In the genomic region with DNA sequence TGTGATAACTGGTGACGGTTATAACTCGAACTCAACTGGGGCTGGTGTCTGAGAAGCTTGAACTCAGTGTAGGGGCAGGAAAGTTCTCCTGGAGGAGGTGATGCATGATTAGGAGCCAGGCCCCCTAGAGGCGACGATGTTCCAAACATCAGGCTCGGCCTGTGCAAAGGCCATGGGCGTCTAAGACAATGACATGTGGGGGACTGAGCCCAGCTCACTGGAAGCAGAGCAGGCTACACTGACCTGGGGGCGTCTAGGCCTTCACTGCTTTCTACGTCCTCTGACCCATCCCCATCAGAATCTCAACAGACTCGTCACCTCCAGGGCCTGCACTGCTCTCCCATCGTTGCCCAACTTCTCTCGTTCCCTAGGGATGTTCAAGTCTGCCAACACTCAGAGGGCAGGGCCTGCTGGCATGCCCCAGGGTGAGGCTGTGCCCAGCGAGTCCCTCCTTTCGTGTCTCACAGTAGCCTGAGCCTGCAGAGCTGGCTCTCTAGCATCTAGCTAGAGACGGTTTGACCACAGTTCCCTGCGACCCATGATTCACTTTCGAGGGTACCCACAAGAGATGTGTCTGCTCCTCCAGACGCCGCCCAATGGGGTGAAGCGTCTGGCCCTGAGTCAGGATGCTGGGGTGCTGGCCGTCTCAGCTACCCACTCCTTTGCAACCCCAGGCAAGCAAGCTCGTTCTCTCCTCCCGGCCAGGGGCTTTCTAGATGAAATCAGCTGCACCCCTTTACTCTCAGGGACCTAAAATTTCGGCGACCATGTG, we compare ENCODE assay signal across 8 cellular contexts. TPM values are rescaled to one million over a fixed set of nuclear protein-coding genes. Genes with fewer than 3 reads are reported as not detected.
DNase-seq lines count a peak whose midpoint lies in the region; FAIRE-seq and TF ChIP-seq lines count a peak whose summit lies in the region.

No MANE protein-coding gene starts in this region.

- H3K9me3 ChIP-seq in parathyroid adenoma (ENCODE audit: control insufficient read depth, low read length), result no peaks in the 10 kb centered on the region

- peak overlapping the region; percentile 77 for H3K4me3 ChIP-seq in HL-60 (replicated peaks; ENCODE audit: insufficient read depth, low read length)
- peak overlapping the region; percentile 89 to 94 for H3K4me3 ChIP-seq in foreskin fibroblast (ENCODE audit: low read depth in 1 of 2, low read length in 2 of 2)
- H3K4me3 ChIP-seq in parathyroid adenoma (ENCODE audit: low read depth, low read length), result peak overlapping the region; percentile 83
- peak overlapping the region; percentile 52 for H3K4me3 ChIP-seq in urinary bladder (ENCODE audit: low read depth, low read length)

- H3K4me2 ChIP-seq in parathyroid adenoma (ENCODE audit: low read length), result peak overlapping the region; percentile 92

- H2AFZ ChIP-seq in parathyroid adenoma, result peak overlapping the region; percentile 87

- H3K27me3 ChIP-seq in HL-60 (ENCODE audit: insufficient read depth, poor library complexity, severe bottlenecking) (no peaks in the 10 kb centered on the region), parathyroid adenoma (ENCODE audit: control insufficient read depth, insufficient read depth, low read length) (no peaks in the 10 kb centered on the region)

- H3K36me3 ChIP-seq in parathyroid adenoma (ENCODE audit: control insufficient read depth, insufficient read depth, low read length) (no peaks in the 10 kb centered on the region), urinary bladder (ENCODE audit: insufficient read depth) (no peaks in the 10 kb centered on the region)

- DNase-seq in NCI-H524 (lab: John Stamatoyannopoulos, UW) (peak; percentile 18 to 65), NCI-H524 treated with DMSO at 0.1 percent for 48 hours (lab: John Stamatoyannopoulos, UW) (no peak), HL-60 (ENCODE audit: low read depth in 1 of 2, low spot score in 1 of 2) (peak; percentile 74 to 84), RCC 7860 (ENCODE audit: low spot score) (peak; percentile 47), foreskin fibroblast (peak; percentile 52 to 81)
- peak; percentile 61 for DNase-seq in activated T-helper 1 cell treated with anti-CD3 and anti-CD28 coated beads, Interleukin-12 subunit alpha, Interleukin-12 subunit beta, Interleukin-2, Interleukin-4 antibody, amounts not matched to agents 30 ng/mL and 10 ng/mL and 1 ng/mL, durations not matched to agents 14 hours and 24 hours and 36 hours (ENCODE audit: low spot score)

- H3K27ac ChIP-seq in HL-60 (replicated peaks) (peak overlapping the region; percentile 100), parathyroid adenoma (peak overlapping the region; percentile 89), urinary bladder (ENCODE audit: low read depth) (no peak overlapping the region)

- intact Hi-C loops in activated T-helper 1 cell treated with anti-CD3 and anti-CD28 coated beads, Interleukin-12 subunit alpha, Interleukin-12 subunit beta, Interleukin-2, Interleukin-4 antibody, amounts not matched to agents 30 ng/mL and 10 ng/mL and 1 ng/mL, durations not matched to agents 14 hours and 24 hours and 36 hours (cut with micrococcal nuclease), result loop anchor here (1.0 to 10.0 kb wide), 7 partner anchors 20 to 1779 kb away; partner anchors contain the start of genes CLPB, FCHSD2, LAMTOR1 and POLD3

- H3K27ac Mint-ChIP-seq in activated T-helper 1 cell treated with anti-CD3 and anti-CD28 coated beads, Interleukin-12 subunit alpha, Interleukin-12 subunit beta, Interleukin-2, Interleukin-4 antibody, amounts not matched to agents 30 ng/mL and 10 ng/mL and 1 ng/mL, durations not matched to agents 14 hours and 24 hours and 36 hours, result peak overlapping the region; percentile 97

- H3K27me3 Mint-ChIP-seq in activated T-helper 1 cell treated with anti-CD3 and anti-CD28 coated beads, Interleukin-12 subunit alpha, Interleukin-12 subunit beta, Interleukin-2, Interleukin-4 antibody, amounts not matched to agents 30 ng/mL and 10 ng/mL and 1 ng/mL, durations not matched to agents 14 hours and 24 hours and 36 hours (ENCODE audit: insufficient read depth), result no peaks in the 10 kb centered on the region

- H3K4me3 Mint-ChIP-seq in activated T-helper 1 cell treated with anti-CD3 and anti-CD28 coated beads, Interleukin-12 subunit alpha, Interleukin-12 subunit beta, Interleukin-2, Interleukin-4 antibody, amounts not matched to agents 30 ng/mL and 10 ng/mL and 1 ng/mL, durations not matched to agents 14 hours and 24 hours and 36 hours, result peak overlapping the region; percentile 95

- H3K4me1 ChIP-seq in parathyroid adenoma (peaks cover 7% of the 10 kb centered on the region), urinary bladder (ENCODE audit: insufficient read depth) (no peaks in the 10 kb centered on the region)

- FAIRE-seq in RCC 7860 (lab: Jason Lieb, UNC), result no peak

- H3K4me1 Mint-ChIP-seq in activated T-helper 1 cell treated with anti-CD3 and anti-CD28 coated beads, Interleukin-12 subunit alpha, Interleukin-12 subunit beta, Interleukin-2, Interleukin-4 antibody, amounts not matched to agents 30 ng/mL and 10 ng/mL and 1 ng/mL, durations not matched to agents 14 hours and 24 hours and 36 hours (ENCODE audit: low read depth), result peaks cover 49% of the 10 kb centered on the region

- peaks cover 48% of the 10 kb centered on the region for H3K36me3 Mint-ChIP-seq in activated T-helper 1 cell treated with anti-CD3 and anti-CD28 coated beads, Interleukin-12 subunit alpha, Interleukin-12 subunit beta, Interleukin-2, Interleukin-4 antibody, amounts not matched to agents 30 ng/mL and 10 ng/mL and 1 ng/mL, durations not matched to agents 14 hours and 24 hours and 36 hours (ENCODE audit: low read depth)

- 14% methylated on average over 24 of the region's 24 CpGs for WGBS in urinary bladder

- H3K9ac ChIP-seq in parathyroid adenoma, result no peak overlapping the region

- TF ChIP-seq CTCF in HL-60 (IDR thresholded peaks at IDR 0.05; ENCODE audit: insufficient read depth, low read length), result peak; percentile 53
- TF ChIP-seq CTCF in foreskin fibroblast (IDR thresholded peaks at IDR 0.05; ENCODE audit: low read depth, low read length), result peak; percentile 75
- TF ChIP-seq CTCF in parathyroid adenoma (IDR thresholded peaks at IDR 0.05), result peak; percentile 17

- H3K79me2 ChIP-seq in parathyroid adenoma, result no peaks in the 10 kb centered on the region

- H3K9me3 Mint-ChIP-seq in activated T-helper 1 cell treated with anti-CD3 and anti-CD28 coated beads, Interleukin-12 subunit alpha, Interleukin-12 subunit beta, Interleukin-2, Interleukin-4 antibody, amounts not matched to agents 30 ng/mL and 10 ng/mL and 1 ng/mL, durations not matched to agents 14 hours and 24 hours and 36 hours, result no peaks in the 10 kb centered on the region

RNA-seq across cellular contexts. Expression of gene ATG16L2, which starts 1.1 kb away (rescaled TPM):
- 69.2 and 71.1 TPM in 2 replicates for total RNA-seq in activated T-helper 1 cell treated with anti-CD3 and anti-CD28 coated beads, Interleukin-12 subunit alpha, Interleukin-12 subunit beta, Interleukin-2, Interleukin-4 antibody, amounts not matched to agents 30 ng/mL and 10 ng/mL and 1 ng/mL, durations not matched to agents 14 hours and 24 hours and 36 hours
- 17.2 TPM for total RNA-seq in urinary bladder
- 22.3 TPM for polyA plus RNA-seq in urinary bladder

RNA-seq across cellular contexts. Expression of gene STARD10, which starts 19.3 kb away (rescaled TPM):
- total RNA-seq in activated T-helper 1 cell treated with anti-CD3 and anti-CD28 coated beads, Interleukin-12 subunit alpha, Interleukin-12 subunit beta, Interleukin-2, Interleukin-4 antibody, amounts not matched to agents 30 ng/mL and 10 ng/mL and 1 ng/mL, durations not matched to agents 14 hours and 24 hours and 36 hours, result 19.8 and 23.9 TPM in 2 replicates
- 16.3 TPM for total RNA-seq in urinary bladder
- polyA plus RNA-seq in urinary bladder, result 33.5 TPM

Comparison
In these comparisons a context has a peak if more than half of its experiments do, and no peak if none do; other contexts are left out.
1. CTCF ChIP-seq: peak in every context shown above with its lines; median percentile 75 in foreskin fibroblast; 53 in HL-60; 17 in parathyroid adenoma.